ENCODE assay signal across 8 cellular contexts in the genomic region with DNA sequence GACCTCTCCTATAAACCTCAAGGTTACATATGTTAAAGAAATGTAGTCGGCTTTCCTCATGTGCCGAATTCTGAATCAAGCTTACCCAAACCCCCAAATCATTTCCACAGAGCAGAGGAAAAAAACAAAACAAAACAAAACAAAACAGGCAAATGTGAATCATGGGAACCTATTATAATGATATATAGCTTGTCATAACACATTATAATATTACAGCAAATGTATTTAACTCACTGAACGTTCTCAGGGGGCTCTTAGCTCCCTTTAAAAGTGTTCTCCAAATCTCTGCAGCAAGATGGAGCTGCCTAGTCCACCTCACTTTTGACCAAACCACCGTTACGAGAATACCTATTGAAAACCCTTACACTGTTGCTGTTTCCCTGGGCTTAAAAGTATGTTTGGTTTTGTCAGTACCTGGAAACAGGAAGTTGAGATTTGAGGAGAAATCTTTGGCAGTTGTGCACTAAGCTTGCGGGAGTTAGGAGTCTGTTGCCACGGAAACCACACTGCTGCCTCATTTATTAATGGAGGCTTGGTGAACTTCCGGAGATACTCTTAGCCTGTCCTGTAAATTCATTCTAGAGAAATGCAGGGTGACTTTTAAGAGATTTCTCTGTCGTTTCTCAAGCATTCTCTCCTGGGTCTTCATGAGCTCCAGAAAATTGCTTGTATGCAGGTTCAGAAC.
DNase-seq lines count a peak whose midpoint lies in the region; ATAC-seq and TF ChIP-seq lines count a peak whose summit lies in the region.

No MANE protein-coding gene starts in this region.

- H3K36me3 ChIP-seq in body of pancreas (replicated peaks in 1 of 2; ENCODE audit: insufficient read depth in 1 of 2, low read depth in 2 of 2) = no peaks in the 10 kb centered on the region

- peak; percentile 82 for DNase-seq in ELR (ENCODE audit: low read depth)
- peak; percentile 22 for DNase-seq in NB4 (ENCODE audit: low read depth)
- DNase-seq in body of pancreas = peak; percentile 56 to 82 (median 74)
- DNase-seq in myocyte (ENCODE audit: low read depth) = peak; percentile 63
- DNase-seq in LoVo (ENCODE audit: low spot score) = no peak
- no peak for DNase-seq in stimulated activated CD8-positive, alpha-beta memory T cell treated with anti-CD3 and anti-CD28 coated beads, Interleukin-4, amount 100 ng/mL, for 48 hours
- no peak for DNase-seq in AML-193 (lab: John Stamatoyannopoulos, UW)

- H3K4me3 ChIP-seq in NB4 (ENCODE audit: low read depth, low read length) = no peak overlapping the region
- H3K4me3 ChIP-seq in body of pancreas = no peak overlapping the region

- TF ChIP-seq POLR2A in NB4 (IDR thresholded peaks at IDR 0.05; ENCODE audit: extremely low read depth, insufficient read length) (no peak), body of pancreas (IDR thresholded peaks at IDR 0.05) (no peak)

- H3K27me3 ChIP-seq in body of pancreas = no peaks in the 10 kb centered on the region

- intact Hi-C loops in body of pancreas (cut with DNase I) = no loop called here

- peaks cover 64% of the 10 kb centered on the region for H3K4me1 ChIP-seq in body of pancreas

- H3K9me3 ChIP-seq in body of pancreas = no peaks in the 10 kb centered on the region

- TF ChIP-seq CTCF in NB4 (IDR thresholded peaks at IDR 0.05; ENCODE audit: low read depth, low read length) (no peak), body of pancreas (IDR thresholded peaks at IDR 0.05) (no peak)

- 34 to 35% methylated on average over 9 of the region's 9 CpGs for WGBS in body of pancreas, 2 donors

- H3K27ac ChIP-seq in body of pancreas = peak overlapping the region; percentile 18 to 77 (median 58)

- ATAC-seq in body of pancreas = peak; percentile 62
- ATAC-seq in HG02678 (IDR thresholded peaks at IDR 0.05; ENCODE audit: unreplicated experiment) = no peak

Comparison
In these comparisons a context has a peak if more than half of its experiments do, and no peak if none do; other contexts are left out.
1. DNase-seq: peak in ELR (single experiment), NB4 (single experiment), body of pancreas (4 of 4) and myocyte (single experiment); none in LoVo (single experiment), stimulated activated CD8-positive, alpha-beta memory T cell treated with anti-CD3 and anti-CD28 coated beads, Interleukin-4, amount 100 ng/mL, for 48 hours (single experiment) and AML-193 (0 of 2).